1 cellular context compared by ENCODE assay signal in the genomic region with DNA sequence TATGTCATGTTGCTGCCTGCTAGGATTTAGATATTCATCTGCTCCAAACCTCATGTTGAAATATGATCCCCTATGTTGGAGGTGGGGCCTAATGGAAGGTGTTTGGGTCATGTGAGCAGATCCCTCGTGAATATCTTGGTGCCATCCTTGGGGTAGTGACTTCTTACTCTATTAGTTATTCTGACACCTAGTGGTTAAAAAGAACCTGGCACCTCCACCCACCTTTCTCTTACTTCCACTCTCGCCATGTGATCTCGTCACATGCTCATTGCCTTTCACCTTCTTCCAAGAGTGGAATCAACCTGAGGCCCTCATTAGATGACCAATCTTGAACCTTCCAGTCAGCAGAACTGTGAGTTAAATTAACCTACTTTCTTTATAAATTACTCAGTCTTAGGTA.
TF ChIP-seq lines count a peak whose summit lies in the region.

No MANE protein-coding gene starts in this region.

TF ChIP-seq in HCT116, 20 proteins besides CTCF, POLR2A, EP300 and RAD21 (continued from another document):
- TF ChIP-seq SP1 (IDR thresholded peaks at IDR 0.05; ENCODE audit: low read depth), result no peak
